In genomic region chr10:121526040-121526790, GRCh38 we compare ENCODE assay signal across 14 cellular contexts.
DNase-seq lines count a peak whose midpoint lies in the region; ATAC-seq and TF ChIP-seq lines count a peak whose summit lies in the region.
"Had no signal": no experiment of that assay in that cellular context is flagged by ENCODE, and none has a peak within 500 bp of the region (broad histone marks: within the 10 kb centered on the region; RNA-seq: fewer than 3 reads in every experiment).

No MANE protein-coding gene starts in this region.

- no peak overlapping the region for H3K9ac ChIP-seq in OCI-LY3 (ENCODE audit: low read length)

- H3K9me3 ChIP-seq in OCI-LY3 (ENCODE audit: insufficient read depth, low read length) (no peaks in the 10 kb centered on the region), transverse colon (no peaks in the 10 kb centered on the region)
- H3K9me3 ChIP-seq: heart right ventricle had no signal

- TF ChIP-seq POLR2A in transverse colon (IDR thresholded peaks at IDR 0.05), result no peak

- TF ChIP-seq CTCF in OCI-LY3 (IDR thresholded peaks at IDR 0.05; ENCODE audit: low read depth, low read length) (no peak), neural crest cell (conservative IDR thresholded peaks at IDR 0.05) (no peak), transverse colon (IDR thresholded peaks at IDR 0.05) (no peak)

- H3K27me3 ChIP-seq in OCI-LY3 (ENCODE audit: low read depth, low read length), result peaks cover 4% of the 10 kb centered on the region; the same call in 1 of the 2 replicates
- no peaks in the 10 kb centered on the region for H3K27me3 ChIP-seq in transverse colon

- H3K79me2 ChIP-seq in OCI-LY3 (ENCODE audit: low read length), result no peaks in the 10 kb centered on the region

- H3K4me2 ChIP-seq in OCI-LY3 (ENCODE audit: low read length), result peak overlapping the region; percentile 63

- 83 to 87% methylated on average over 13 of the region's 13 CpGs for WGBS in transverse colon (ENCODE audit: low coverage in 1 of 2), 2 donors

- H3K27ac Mint-ChIP-seq in effector memory CD8-positive, alpha-beta T cell, result peak overlapping the region; percentile 21 to 52
- H3K27ac Mint-ChIP-seq in neural crest cell (ENCODE audit: unreplicated experiment), result peak overlapping the region; percentile 47
- H3K27ac Mint-ChIP-seq: activated CD4-positive, alpha-beta T cell treated with anti-CD3 and anti-CD28 coated beads, Interleukin-2, amount 10 ng/mL, durations not matched to agents 24 days and 14 days; activated naive CD8-positive, alpha-beta T cell treated with anti-CD3 and anti-CD28 coated beads for 36 hours had no signal

- H3K36me3 ChIP-seq in OCI-LY3 (replicated peaks; ENCODE audit: low read depth, low read length) (no peaks in the 10 kb centered on the region), transverse colon (no peaks in the 10 kb centered on the region)
- H3K36me3 ChIP-seq: heart right ventricle had no signal

- H4K20me1 ChIP-seq in OCI-LY3 (ENCODE audit: insufficient read depth, low read length), result no peaks in the 10 kb centered on the region

- H3K4me3 ChIP-seq in OCI-LY3 (ENCODE audit: low read length) (no peak overlapping the region), transverse colon (no peak overlapping the region)
- H3K4me3 ChIP-seq: heart right ventricle had no signal

- H3K9me3 Mint-ChIP-seq in effector memory CD8-positive, alpha-beta T cell, result no peaks in the 10 kb centered on the region
- no peaks in the 10 kb centered on the region for H3K9me3 Mint-ChIP-seq in neural crest cell
- H3K9me3 Mint-ChIP-seq: activated CD4-positive, alpha-beta T cell treated with anti-CD3 and anti-CD28 coated beads, Interleukin-2, amount 10 ng/mL, durations not matched to agents 24 days and 14 days; activated naive CD8-positive, alpha-beta T cell treated with anti-CD3 and anti-CD28 coated beads for 36 hours had no signal

- ATAC-seq in effector memory CD8-positive, alpha-beta T cell (replicated peaks), result no peak
- no peak for ATAC-seq in GM19351 (IDR thresholded peaks at IDR 0.05; ENCODE audit: unreplicated experiment)

- H3K4me1 ChIP-seq in OCI-LY3 (ENCODE audit: low read length), result peaks cover 9% of the 10 kb centered on the region
- H3K4me1 ChIP-seq in transverse colon, result peaks cover 14 to 45% (median 33%) of the 10 kb centered on the region in 4 donors
- H3K4me1 ChIP-seq: heart right ventricle had no signal

- intact Hi-C loops in transverse colon (cut with DNase I; ENCODE audit: low total_unique reads), result loop anchor here (10.0 kb wide), 1 partner anchor 69 kb away; the partner anchor contains the start of gene FGFR2

- no peak for TF ChIP-seq EP300 in transverse colon (IDR thresholded peaks at IDR 0.05; ENCODE audit: low read depth)

- H3K36me3 Mint-ChIP-seq in effector memory CD8-positive, alpha-beta T cell (ENCODE audit: insufficient read depth), result no peaks in the 10 kb centered on the region
- peaks cover 5% of the 10 kb centered on the region for H3K36me3 Mint-ChIP-seq in neural crest cell (ENCODE audit: low read depth)
- H3K36me3 Mint-ChIP-seq: activated naive CD8-positive, alpha-beta T cell treated with anti-CD3 and anti-CD28 coated beads for 36 hours had no signal

- peak overlapping the region in 1 of 2 donors; percentile 20 for H3K4me3 Mint-ChIP-seq in effector memory CD8-positive, alpha-beta T cell
- H3K4me3 Mint-ChIP-seq in neural crest cell, result peak overlapping the region; percentile 51
- H3K4me3 Mint-ChIP-seq: activated CD4-positive, alpha-beta T cell treated with anti-CD3 and anti-CD28 coated beads, Interleukin-2, amount 10 ng/mL, durations not matched to agents 24 days and 14 days; activated naive CD8-positive, alpha-beta T cell treated with anti-CD3 and anti-CD28 coated beads for 36 hours had no signal

- no peak overlapping the region for H2AFZ ChIP-seq in OCI-LY3 (ENCODE audit: low read depth, low read length)

- no peaks in the 10 kb centered on the region for H3K27me3 Mint-ChIP-seq in effector memory CD8-positive, alpha-beta T cell
- H3K27me3 Mint-ChIP-seq in neural crest cell (ENCODE audit: low read depth), result peaks cover 87% of the 10 kb centered on the region
- H3K27me3 Mint-ChIP-seq: activated CD4-positive, alpha-beta T cell treated with anti-CD3 and anti-CD28 coated beads, Interleukin-2, amount 10 ng/mL, durations not matched to agents 24 days and 14 days had no signal

- H3K4me1 Mint-ChIP-seq in effector memory CD8-positive, alpha-beta T cell (ENCODE audit: low read depth in 2 of 2), result peaks cover 4 to 9% of the 10 kb centered on the region in 2 donors
- H3K4me1 Mint-ChIP-seq in neural crest cell, result peaks cover 72% of the 10 kb centered on the region
- H3K4me1 Mint-ChIP-seq: activated CD4-positive, alpha-beta T cell treated with anti-CD3 and anti-CD28 coated beads, Interleukin-2, amount 10 ng/mL, durations not matched to agents 24 days and 14 days; activated naive CD8-positive, alpha-beta T cell treated with anti-CD3 and anti-CD28 coated beads for 36 hours had no signal

- in situ Hi-C loops in transverse colon (cut with MboI; ENCODE audit: low pct_ligation_motif_present in 1 of 4, low pct_unique_long_range_greater_than_20kb in 1 of 4, low sequenced_read_pairs in 3 of 4), result no loop called here

- no peak for DNase-seq in effector memory CD8-positive, alpha-beta T cell
- DNase-seq in neural crest cell (ENCODE audit: low read depth, low spot score), result no peak
- no peak for DNase-seq in transverse colon
- no peak for DNase-seq in NCI-H524 (lab: John Stamatoyannopoulos, UW)
- no peak for DNase-seq in T1000 (lab: John Stamatoyannopoulos, UW)
- DNase-seq: activated CD4-positive, alpha-beta T cell treated with anti-CD3 and anti-CD28 coated beads, Interleukin-2, amount 10 ng/mL, durations not matched to agents 24 days and 14 days; activated naive CD8-positive, alpha-beta T cell treated with anti-CD3 and anti-CD28 coated beads for 36 hours; erythroblast; heart right ventricle; stimulated activated CD4-positive, alpha-beta T cell treated with anti-CD3 and anti-CD28 coated beads, Interleukin-2, amount 100 ng/mL, for 24 hours; stimulated activated CD8-positive, alpha-beta memory T cell treated with anti-CD3 and anti-CD28 coated beads, Interleukin-4, amount 100 ng/mL, for 48 hours had no signal

- H3K27ac ChIP-seq in OCI-LY3 (ENCODE audit: low read length) (no peak overlapping the region), transverse colon (peak overlapping the region; percentile 55 to 77 (median 74))
- H3K27ac ChIP-seq: C4-2B, heart right ventricle had no signal
